Comparison of ENCODE assay signal across 17 cellular contexts in the genomic region with DNA sequence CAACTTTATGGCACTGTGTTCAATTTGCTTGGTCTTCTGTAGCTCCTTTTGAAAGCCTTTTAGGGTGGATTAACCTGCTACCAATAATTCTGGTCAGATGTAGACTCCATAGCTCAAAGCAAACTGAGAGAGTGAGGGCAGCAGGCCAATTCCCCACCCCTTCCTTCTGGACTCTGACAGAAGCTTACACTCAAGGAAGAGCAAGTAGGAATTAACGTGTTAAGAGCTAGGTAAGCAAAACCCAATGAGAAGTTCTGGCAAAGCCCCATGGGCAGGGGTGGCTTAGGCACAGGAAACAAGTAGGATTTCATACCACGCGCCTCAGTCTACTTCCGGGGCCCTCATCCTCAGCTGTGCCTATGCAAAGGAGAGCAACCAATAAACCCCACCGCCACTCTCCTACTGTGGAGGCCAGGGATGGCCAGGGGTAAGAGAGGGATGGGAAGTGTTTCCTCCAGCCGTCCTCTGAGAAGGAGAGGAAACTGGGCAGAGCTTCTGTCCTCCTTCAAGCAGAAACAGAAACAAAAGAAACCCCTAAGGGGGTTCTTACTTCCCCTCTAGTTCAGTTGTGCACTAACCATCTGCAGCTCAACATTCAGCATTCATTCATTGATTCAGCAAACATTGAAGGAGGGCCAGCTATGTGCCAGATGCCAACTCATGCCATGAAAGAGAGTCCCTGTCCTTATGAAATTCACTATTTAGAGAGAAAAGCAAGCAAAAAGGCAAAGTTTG. TPM values are rescaled to one million over a fixed set of nuclear protein-coding genes. Genes with fewer than 3 reads are reported as not detected.
A peak's percentile ranks its signal among the peaks of the same experiment; 100 is the strongest.
DNase-seq lines count a peak whose midpoint lies in the region; ATAC-seq and TF ChIP-seq lines count a peak whose summit lies in the region.
"Had no signal": no experiment of that assay in that cellular context is flagged by ENCODE, and none has a peak within 500 bp of the region (broad histone marks: within the 10 kb centered on the region; RNA-seq: fewer than 3 reads in every experiment).

No MANE protein-coding gene starts in this region.

- peaks cover 24% of the 10 kb centered on the region for H3K4me1 Mint-ChIP-seq in MCF 10A (ENCODE audit: insufficient read depth, unreplicated experiment)
- peaks cover 53% of the 10 kb centered on the region for H3K4me1 Mint-ChIP-seq in dendritic cell treated with granulocyte-macrophage colony-stimulating factor and Interleukin-4, amounts not matched to agents 40 ng/mL and 50 ng/mL, for 4 days (ENCODE audit: low read depth)
- H3K4me1 Mint-ChIP-seq in stimulated activated naive B cell treated with anti-CD40 and anti-IgM and Interleukin-4, amounts not matched to agents 10 μg/mL and 1 μg/mL and 100 μg/mL, for 72 hours = peaks cover 33 to 49% of the 10 kb centered on the region in 2 donors

- H3K27ac Mint-ChIP-seq in MCF 10A (ENCODE audit: low read depth, unreplicated experiment) = no peak overlapping the region
- H3K27ac Mint-ChIP-seq in dendritic cell treated with granulocyte-macrophage colony-stimulating factor and Interleukin-4, amounts not matched to agents 40 ng/mL and 50 ng/mL, for 4 days = peak overlapping the region; percentile 36
- H3K27ac Mint-ChIP-seq in stimulated activated naive B cell treated with anti-CD40 and anti-IgM and Interleukin-4, amounts not matched to agents 10 μg/mL and 1 μg/mL and 100 μg/mL, for 72 hours = peak overlapping the region; percentile 78
- H3K27ac Mint-ChIP-seq: activated CD4-positive, alpha-beta memory T cell treated with anti-CD3 and anti-CD28 coated beads, Interleukin-2, amount 10 ng/mL, durations not matched to agents 7 days and 5 days; brain had no signal

- no peaks in the 10 kb centered on the region for H4K20me1 ChIP-seq in mammary epithelial cell (ENCODE audit: insufficient read depth, low read length)

- H3K14ac ChIP-seq in mesenchymal stem cell (ENCODE audit: low read length in 2 of 2) = no peak overlapping the region

- H3K27me3 ChIP-seq in mammary epithelial cell (ENCODE audit: insufficient read depth, low read length) (no peaks in the 10 kb centered on the region), mesenchymal stem cell (ENCODE audit: control insufficient read depth in 1 of 2, insufficient read depth in 1 of 2, low read length in 2 of 2) (peaks cover 4 to 28% of the 10 kb centered on the region in 2 experiments)
- H3K27me3 ChIP-seq: neutrophil had no signal

- no peaks in the 10 kb centered on the region for H3K79me2 ChIP-seq in mammary epithelial cell (ENCODE audit: insufficient read depth, low read length)

- no peaks in the 10 kb centered on the region for H3K9me3 Mint-ChIP-seq in MCF 10A (ENCODE audit: unreplicated experiment)
- H3K9me3 Mint-ChIP-seq in dendritic cell treated with granulocyte-macrophage colony-stimulating factor and Interleukin-4, amounts not matched to agents 40 ng/mL and 50 ng/mL, for 4 days = no peaks in the 10 kb centered on the region
- H3K9me3 Mint-ChIP-seq in stimulated activated naive B cell treated with anti-CD40 and anti-IgM and Interleukin-4, amounts not matched to agents 10 μg/mL and 1 μg/mL and 100 μg/mL, for 72 hours = no peaks in the 10 kb centered on the region
- H3K9me3 Mint-ChIP-seq: activated CD4-positive, alpha-beta memory T cell treated with anti-CD3 and anti-CD28 coated beads, Interleukin-2, amount 10 ng/mL, durations not matched to agents 7 days and 5 days; brain had no signal

- H3K9ac ChIP-seq in mammary epithelial cell (ENCODE audit: insufficient read depth, low read length) (no peak overlapping the region), mesenchymal stem cell (ENCODE audit: low read length) (no peak overlapping the region)

- no peak overlapping the region for H2BK12ac ChIP-seq in mesenchymal stem cell (ENCODE audit: low read length in 2 of 2)

- no peak overlapping the region for H2BK5ac ChIP-seq in mesenchymal stem cell (ENCODE audit: low read depth, low read length, poor library complexity, severe bottlenecking)

- H3K27ac ChIP-seq in mammary epithelial cell (ENCODE audit: insufficient read depth, low read depth, low read length) = no peak overlapping the region
- peak overlapping the region; percentile 65 for H3K27ac ChIP-seq in KOPT-K1 (ENCODE audit: low read depth, low read length, poor library complexity, severe bottlenecking)
- H3K27ac ChIP-seq in mesenchymal stem cell (ENCODE audit: low read length, poor library complexity, severe bottlenecking) = no peak overlapping the region
- H3K27ac ChIP-seq: neutrophil had no signal

- TF ChIP-seq CTCF in mammary epithelial cell (conservative IDR thresholded peaks at IDR 0.05 in 1 of 2, IDR thresholded peaks at IDR 0.05 in 1 of 2; ENCODE audit: extremely low read depth in 1 of 2, insufficient read depth in 1 of 2, low read depth in 1 of 2, low read length in 2 of 2) (no peak), MCF 10A (IDR thresholded peaks at IDR 0.05; ENCODE audit: unreplicated experiment) (no peak)

- H2AFZ ChIP-seq in mammary epithelial cell (ENCODE audit: low read depth, low read length) (peak overlapping the region; percentile 47), mesenchymal stem cell (ENCODE audit: low read depth, low read length) (no peak overlapping the region)

- no TSS peak for BruUV-seq in mammary epithelial cell (replicated peaks; lab: Mats Ljungman, UMichigan)
- no TSS peak for BruUV-seq in MCF 10A (replicated peaks; lab: Mats Ljungman, UMichigan)

- ATAC-seq in stimulated activated naive B cell treated with anti-CD40 and anti-IgM and Interleukin-4, amounts not matched to agents 10 μg/mL and 1 μg/mL and 100 μg/mL, for 72 hours (replicated peaks) = peak; percentile 72 to 77
- ATAC-seq in GM19455 (IDR thresholded peaks at IDR 0.05; ENCODE audit: unreplicated experiment) = no peak

- CTCF ChIA-PET in mammary epithelial cell (lab: Charles Lee; ENCODE audit: low non-redundant PET) (no interaction called here), MCF 10A (lab: Yijun Ruan, JAX) (interaction anchor here (0.5 to 2.1 kb wide), 9 partner anchors 13 to 446 kb away, joined by 3 to 9 read pairs (median 4); a partner anchor contains a TSS)

- H3K4me2 ChIP-seq in mammary epithelial cell (ENCODE audit: insufficient read depth, low read depth, low read length) = no peak overlapping the region
- H3K4me2 ChIP-seq in mesenchymal stem cell (ENCODE audit: low read length, poor library complexity, severe bottlenecking) = no peak overlapping the region
- H3K4me2 ChIP-seq: smooth muscle cell had no signal

- no peaks in the 10 kb centered on the region for H3K79me1 ChIP-seq in mesenchymal stem cell (replicated peaks; ENCODE audit: low read length, poor library complexity, severe bottlenecking)

- no peak overlapping the region for H3K18ac ChIP-seq in mesenchymal stem cell (ENCODE audit: low read depth in 1 of 2, low read length in 2 of 2)

- H3K36me3 ChIP-seq in mammary epithelial cell (ENCODE audit: insufficient read depth, low read length) (no peaks in the 10 kb centered on the region), KOPT-K1 (ENCODE audit: insufficient read depth, low read length) (no peaks in the 10 kb centered on the region), mesenchymal stem cell (ENCODE audit: control insufficient read depth in 1 of 2, insufficient read depth in 2 of 2, low read depth in 1 of 2, low read length in 2 of 2) (no peaks in the 10 kb centered on the region)
- H3K36me3 ChIP-seq: neutrophil had no signal

- H3K4me3 ChIP-seq in mammary epithelial cell (replicated peaks in 1 of 3; ENCODE audit: insufficient read depth in 1 of 3, low read depth in 2 of 3, low read length in 3 of 3) (no peak overlapping the region), mesenchymal stem cell (ENCODE audit: insufficient read depth in 1 of 2, low read depth in 1 of 2, low read length in 2 of 2) (no peak overlapping the region)
- H3K4me3 ChIP-seq: smooth muscle cell had no signal

- no peak overlapping the region for H2BK120ac ChIP-seq in mesenchymal stem cell (ENCODE audit: low read depth, low read length)

- WGBS in mammary epithelial cell (ENCODE audit: low coverage, missing lambda C conversion rate) = 54% methylated on average over 6 of the region's 6 CpGs
- 89% methylated on average over 6 of the region's 6 CpGs for WGBS in mesenchymal stem cell

- intact Hi-C loops in mammary epithelial cell (cut with micrococcal nuclease) (no loop called here), MCF 10A (cut with micrococcal nuclease) (no loop called here)
- intact Hi-C loops in dendritic cell treated with granulocyte-macrophage colony-stimulating factor and Interleukin-4, amounts not matched to agents 40 ng/mL and 50 ng/mL, for 4 days (cut with micrococcal nuclease) = loop anchor here (10.0 kb wide), 1 partner anchor 61 kb away; no protein-coding TSS in a partner anchor

- no peak overlapping the region for H3K4me3 Mint-ChIP-seq in MCF 10A (ENCODE audit: unreplicated experiment)
- no peak overlapping the region for H3K4me3 Mint-ChIP-seq in dendritic cell treated with granulocyte-macrophage colony-stimulating factor and Interleukin-4, amounts not matched to agents 40 ng/mL and 50 ng/mL, for 4 days
- peak overlapping the region in 1 of 2 donors; percentile 39 for H3K4me3 Mint-ChIP-seq in stimulated activated naive B cell treated with anti-CD40 and anti-IgM and Interleukin-4, amounts not matched to agents 10 μg/mL and 1 μg/mL and 100 μg/mL, for 72 hours
- H3K4me3 Mint-ChIP-seq: activated CD4-positive, alpha-beta memory T cell treated with anti-CD3 and anti-CD28 coated beads, Interleukin-2, amount 10 ng/mL, durations not matched to agents 7 days and 5 days; brain had no signal

- no peak overlapping the region for H3K4ac ChIP-seq in mesenchymal stem cell (ENCODE audit: low read depth in 1 of 2, low read length in 2 of 2)

- H2BK15ac ChIP-seq in mesenchymal stem cell (ENCODE audit: low read depth, poor library complexity, severe bottlenecking) = no peak overlapping the region

- no peaks in the 10 kb centered on the region for H3K36me3 Mint-ChIP-seq in MCF 10A (ENCODE audit: insufficient read depth, unreplicated experiment)
- peaks cover 2% of the 10 kb centered on the region for H3K36me3 Mint-ChIP-seq in dendritic cell treated with granulocyte-macrophage colony-stimulating factor and Interleukin-4, amounts not matched to agents 40 ng/mL and 50 ng/mL, for 4 days (ENCODE audit: low read depth)
- no peaks in the 10 kb centered on the region for H3K36me3 Mint-ChIP-seq in stimulated activated naive B cell treated with anti-CD40 and anti-IgM and Interleukin-4, amounts not matched to agents 10 μg/mL and 1 μg/mL and 100 μg/mL, for 72 hours
- H3K36me3 Mint-ChIP-seq: brain had no signal

- H3K4me1 ChIP-seq in mammary epithelial cell (ENCODE audit: insufficient read depth, low read length) (peaks cover 31% of the 10 kb centered on the region), mesenchymal stem cell (ENCODE audit: control insufficient read depth, insufficient read depth, low read depth, low read length) (no peaks in the 10 kb centered on the region)

- in situ Hi-C loops in mammary epithelial cell (cut with MboI; ENCODE audit: low sequenced_read_pairs in 2 of 2) = no loop called here

- dilution Hi-C loops in mammary epithelial cell (cut with HindIII; ENCODE audit: low sequenced_read_pairs) = no loop called here

- no peak overlapping the region for H3K23ac ChIP-seq in mesenchymal stem cell (ENCODE audit: low read length in 2 of 2)

- H4K8ac ChIP-seq in mesenchymal stem cell (ENCODE audit: low read length) = no peak overlapping the region

- no peak overlapping the region for H4K91ac ChIP-seq in mesenchymal stem cell (ENCODE audit: low read length)

- H2AK5ac ChIP-seq in mesenchymal stem cell (ENCODE audit: low read length, severe bottlenecking) = no peak overlapping the region

- DNase-seq in mammary epithelial cell = no peak
- DNase-seq in MCF 10A (ENCODE audit: unreplicated experiment) = no peak
- no peak for DNase-seq in stimulated activated naive B cell treated with anti-CD40 and anti-IgM and Interleukin-4, amounts not matched to agents 10 μg/mL and 1 μg/mL and 100 μg/mL, for 72 hours
- DNase-seq in globus pallidus (ENCODE audit: low spot score) = no peak
- DNase-seq in mesenchymal stem cell = no peak
- DNase-seq: activated CD4-positive, alpha-beta memory T cell treated with anti-CD3 and anti-CD28 coated beads, Interleukin-2, amount 10 ng/mL, durations not matched to agents 7 days and 5 days; activated gamma-delta T cell; NCI-H1694 treated with DMSO at 0.1 percent for 48 hours; NCI-H748 treated with DMSO at 0.1 percent for 48 hours; SHP77 treated with DMSO at 0.1 percent for 48 hours; T1000 had no signal

- H3K27me3 Mint-ChIP-seq in MCF 10A (ENCODE audit: insufficient read depth, unreplicated experiment) = peaks cover 4% of the 10 kb centered on the region
- no peaks in the 10 kb centered on the region for H3K27me3 Mint-ChIP-seq in dendritic cell treated with granulocyte-macrophage colony-stimulating factor and Interleukin-4, amounts not matched to agents 40 ng/mL and 50 ng/mL, for 4 days
- peaks cover 0 to 1% of the 10 kb centered on the region in 2 donors for H3K27me3 Mint-ChIP-seq in stimulated activated naive B cell treated with anti-CD40 and anti-IgM and Interleukin-4, amounts not matched to agents 10 μg/mL and 1 μg/mL and 100 μg/mL, for 72 hours

- peaks cover 8% of the 10 kb centered on the region for H3K9me3 ChIP-seq in mammary epithelial cell (replicated peaks; ENCODE audit: insufficient read depth, low read length)
- peaks cover 7% of the 10 kb centered on the region for H3K9me3 ChIP-seq in KOPT-K1 (ENCODE audit: insufficient read depth, low read length, poor library complexity, severe bottlenecking)
- no peaks in the 10 kb centered on the region for H3K9me3 ChIP-seq in mesenchymal stem cell (ENCODE audit: control insufficient read depth, low read length)
- H3K9me3 ChIP-seq: neutrophil had no signal

- POLR2A ChIA-PET in MCF 10A (lab: Yijun Ruan, JAX) = interaction anchor here (1.0 to 1.1 kb wide), 2 partner anchors 40 to 66 kb away, joined by 4 read pairs; no protein-coding TSS in a partner anchor

RNA-seq across cellular contexts. Expression of a gene that starts 12.6 kb away (rescaled TPM):
- total RNA-seq in mammary epithelial cell (not detected), MCF 10A (2022) (not detected in 2 replicates)
- polyA plus RNA-seq in mammary epithelial cell = not detected
- polyA minus RNA-seq in mammary epithelial cell = not detected
- polyA plus RNA-seq in mesenchymal stem cell (2013, experiment 1 of 2) = not detected
- not detected for polyA plus RNA-seq in mesenchymal stem cell (2013, experiment 2 of 2)
- total RNA-seq: smooth muscle cell had no signal
- polyA plus RNA-seq: smooth muscle cell had no signal

RNA-seq across cellular contexts. Expression of a gene that starts 23.7 kb away (rescaled TPM):
- total RNA-seq in mammary epithelial cell (not detected), MCF 10A (2022) (not detected in 2 replicates)
- not detected for polyA plus RNA-seq in mammary epithelial cell
- polyA minus RNA-seq in mammary epithelial cell = not detected
- 0.08 TPM for polyA plus RNA-seq in mesenchymal stem cell (2013, experiment 1 of 2)
- polyA plus RNA-seq in mesenchymal stem cell (2013, experiment 2 of 2) = 0.08 TPM
- total RNA-seq: smooth muscle cell had no signal
- polyA plus RNA-seq: smooth muscle cell had no signal

RNA-seq across cellular contexts. Expression of a gene that starts 29.5 kb away (rescaled TPM):
- total RNA-seq in mammary epithelial cell (not detected), MCF 10A (2022) (not detected in 2 replicates)
- not detected for polyA plus RNA-seq in mammary epithelial cell
- not detected for polyA minus RNA-seq in mammary epithelial cell
- polyA plus RNA-seq in mesenchymal stem cell (2013, experiment 1 of 2) = not detected
- polyA plus RNA-seq in mesenchymal stem cell (2013, experiment 2 of 2) = not detected
- total RNA-seq: smooth muscle cell had no signal
- polyA plus RNA-seq: smooth muscle cell had no signal
